Comparison of ENCODE assay signal across 7 cellular contexts in the genomic region with DNA sequence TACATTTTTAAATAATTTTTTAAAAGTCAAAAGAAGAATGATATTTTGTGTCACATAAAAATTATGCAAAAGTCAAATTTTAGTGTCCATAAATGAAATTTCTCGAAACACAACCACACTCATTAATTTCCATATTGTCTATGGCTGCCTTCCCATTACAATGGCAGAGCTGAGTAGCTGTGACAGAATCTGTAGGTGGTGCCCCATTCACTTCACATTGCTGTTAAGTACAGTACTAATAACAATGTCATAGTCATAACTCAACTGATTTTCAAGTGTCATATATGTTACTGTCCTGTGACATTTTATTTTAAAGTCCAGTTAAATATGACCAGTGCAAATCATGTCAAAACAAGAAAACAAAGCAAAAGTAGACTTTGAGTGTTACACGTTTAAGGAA.
"Had no signal": no experiment of that assay in that cellular context is flagged by ENCODE, and none has a peak within 500 bp of the region (broad histone marks: within the 10 kb centered on the region; RNA-seq: fewer than 3 reads in every experiment).

No MANE protein-coding gene starts in this region.

- DNase-seq: GDM1, GF-D8 had no signal

- FAIRE-seq: G401.6, GM12891, GM12892, GM18507, GM19239 had no signal
